ENCODE assay signal across 1 cellular context in genomic region chr17:49762148-49762941, GRCh38.
TF ChIP-seq lines count a peak whose summit lies in the region.

No MANE protein-coding gene starts in this region.

TF ChIP-seq in HCT116, 20 proteins besides CTCF, POLR2A, EP300 and RAD21 (continued from another document):
- TF ChIP-seq ZBTB33 (IDR thresholded peaks at IDR 0.05; ENCODE audit: extremely low read depth, insufficient replicate concordance, low read length) (no peak), EZH2phosphoT487 (IDR thresholded peaks at IDR 0.05; ENCODE audit: borderline replicate concordance) (no peak), POLR2AphosphoS5 (IDR thresholded peaks at IDR 0.05; ENCODE audit: low read depth, low read length) (no peak), SP1 (IDR thresholded peaks at IDR 0.05; ENCODE audit: low read depth) (no peak), EZH2 (IDR thresholded peaks at IDR 0.05) (no peak)
